Comparison of ENCODE assay signal across 1 cellular context in genomic region chr10:43691503-43691902, GRCh38.
TF ChIP-seq lines count a peak whose summit lies in the region.

No MANE protein-coding gene starts in this region.

TF ChIP-seq in SK-N-SH, 30 proteins besides CTCF, POLR2A, EP300 and RAD21 (continued from another document):
- TF ChIP-seq RCOR1 (IDR thresholded peaks at IDR 0.05; ENCODE audit: low read length) (no peak), TEAD4 (IDR thresholded peaks at IDR 0.05; ENCODE audit: borderline replicate concordance, insufficient read depth) (no peak)
